25 cellular contexts compared by ENCODE assay signal in genomic region chr6:110643175-110643574, GRCh38.
DNase-seq lines count a peak whose midpoint lies in the region; ATAC-seq and TF ChIP-seq lines count a peak whose summit lies in the region.
"Had no signal": no experiment of that assay in that cellular context is flagged by ENCODE, and none has a peak within 500 bp of the region (broad histone marks: within the 10 kb centered on the region; RNA-seq: fewer than 3 reads in every experiment).

No MANE protein-coding gene starts in this region.

- peaks cover 5% of the 10 kb centered on the region for H3K4me1 Mint-ChIP-seq in activated CD4-positive, alpha-beta T cell treated with anti-CD3 and anti-CD28 coated beads for 36 hours

- no peaks in the 10 kb centered on the region for H3K27me3 ChIP-seq in Panc1 (ENCODE audit: control insufficient read depth, insufficient read depth, low read length)
- H3K27me3 ChIP-seq: BLaER1, neutrophil, sigmoid colon, SJSA1, stomach, uterus had no signal

- H3K27me3 Mint-ChIP-seq in activated CD4-positive, alpha-beta T cell treated with anti-CD3 and anti-CD28 coated beads for 36 hours: no peaks in the 10 kb centered on the region
- H3K27me3 Mint-ChIP-seq: activated CD8-positive, alpha-beta memory T cell treated with anti-CD3 and anti-CD28 coated beads, Interleukin-2, amount 10 ng/mL, durations not matched to agents 7 days and 5 days had no signal

- H3K36me3 Mint-ChIP-seq in activated CD4-positive, alpha-beta T cell treated with anti-CD3 and anti-CD28 coated beads for 36 hours (ENCODE audit: low read depth): peaks cover 23% of the 10 kb centered on the region

- DNase-seq in Panc1 (ENCODE audit: low read depth, low spot score): no peak
- DNase-seq in astrocyte of the spinal cord (ENCODE audit: low read depth, low spot score): peak; percentile 34
- DNase-seq in foreskin fibroblast: peak; percentile 3 to 35
- DNase-seq in activated CD4-positive, alpha-beta T cell treated with anti-CD3 and anti-CD28 coated beads for 36 hours: no peak
- DNase-seq in germinal center (ENCODE audit: low spot score): no peak
- DNase-seq in iPS-NIHi7 (ENCODE audit: extremely low spot score): no peak
- DNase-seq: activated CD4-positive, alpha-beta T cell treated with anti-CD3 and anti-CD28 coated beads, Interleukin-2, amount 50 U/mL, for 4 hours; activated CD8-positive, alpha-beta memory T cell treated with anti-CD3 and anti-CD28 coated beads, Interleukin-2, amount 10 ng/mL, durations not matched to agents 7 days and 5 days; activated naive CD4-positive, alpha-beta T cell; activated T-cell treated with anti-CD3 and anti-CD28 coated beads, Interleukin-2, amount 50 U/mL, for 48 hours; NCI-H1048; NCI-H446; NCI-H748 treated with DMSO at 0.1 percent for 48 hours; RPMI8226; sigmoid colon; stimulated activated CD4-positive, alpha-beta T cell treated with anti-CD3 and anti-CD28 coated beads, Interleukin-12 subunit alpha, Interleukin-12 subunit beta, amount 100 ng/mL, for 4 hours; stimulated activated CD4-positive, alpha-beta T cell treated with anti-CD3 and anti-CD28 coated beads, Interleukin-2, amount 100 ng/mL, for 48 hours; stomach; T-helper 1 cell; uterus had no signal

- H3K27ac Mint-ChIP-seq in activated CD4-positive, alpha-beta T cell treated with anti-CD3 and anti-CD28 coated beads for 36 hours: no peak overlapping the region
- H3K27ac Mint-ChIP-seq: activated CD8-positive, alpha-beta memory T cell treated with anti-CD3 and anti-CD28 coated beads, Interleukin-2, amount 10 ng/mL, durations not matched to agents 7 days and 5 days had no signal

- intact Hi-C loops in Panc1 (cut with micrococcal nuclease; ENCODE audit: unreplicated experiment): no loop called here
- intact Hi-C loops in activated CD4-positive, alpha-beta T cell treated with anti-CD3 and anti-CD28 coated beads for 36 hours (cut with DNase I, micrococcal nuclease): no loop called here

- BruUV-seq in Panc1 (replicated peaks; lab: Mats Ljungman, UMichigan): no TSS peak

- in situ Hi-C loops in Panc1 (cut with HindIII; ENCODE audit: low pct_unique_long_range_greater_than_20kb, low sequenced_read_pairs) (no loop called here), astrocyte of the spinal cord (cut with HindIII; ENCODE audit: low sequenced_read_pairs) (no loop called here)

- CTCF ChIA-PET in Panc1 (lab: Charles Lee): interaction anchor here (0.6 kb wide), 1 partner anchor 157 kb away, joined by 5 read pairs; no protein-coding TSS in a partner anchor
- CTCF ChIA-PET in activated CD4-positive, alpha-beta T cell treated with anti-CD3 and anti-CD28 coated beads for 36 hours (lab: Charles Lee): interaction anchor here (0.7 to 0.9 kb wide), 2 partner anchors 36 to 53 kb away, joined by 3 read pairs; no protein-coding TSS in a partner anchor

- H3K4me3 ChIP-seq in Panc1 (ENCODE audit: low read depth in 2 of 2, low read length in 2 of 2) (no peak overlapping the region), astrocyte of the spinal cord (ENCODE audit: low read depth, low read length) (no peak overlapping the region), foreskin fibroblast (ENCODE audit: low read depth in 1 of 2, low read length in 2 of 2) (no peak overlapping the region)
- H3K4me3 ChIP-seq: BLaER1, sigmoid colon, SJSA1, stomach, uterus had no signal

- no peaks in the 10 kb centered on the region for H3K9me3 Mint-ChIP-seq in activated CD4-positive, alpha-beta T cell treated with anti-CD3 and anti-CD28 coated beads for 36 hours (ENCODE audit: low read depth)

- no peak overlapping the region for H3K4me3 Mint-ChIP-seq in activated CD4-positive, alpha-beta T cell treated with anti-CD3 and anti-CD28 coated beads for 36 hours
- H3K4me3 Mint-ChIP-seq: activated CD8-positive, alpha-beta memory T cell treated with anti-CD3 and anti-CD28 coated beads, Interleukin-2, amount 10 ng/mL, durations not matched to agents 7 days and 5 days had no signal

- TF ChIP-seq CTCF in C4-2B (conservative IDR thresholded peaks at IDR 0.05) (no peak), Panc1 (IDR thresholded peaks at IDR 0.05) (no peak), astrocyte of the spinal cord (IDR thresholded peaks at IDR 0.05; ENCODE audit: low read depth, low read length) (no peak), foreskin fibroblast (IDR thresholded peaks at IDR 0.05; ENCODE audit: low read depth, low read length) (no peak)

- H3K4me1 ChIP-seq in Panc1 (ENCODE audit: control insufficient read depth, insufficient read depth, low read length): no peaks in the 10 kb centered on the region
- H3K4me1 ChIP-seq: BLaER1, sigmoid colon, SJSA1, uterus had no signal

- H3K36me3 ChIP-seq in Panc1 (ENCODE audit: control insufficient read depth, insufficient read depth, low read length): no peaks in the 10 kb centered on the region
- H3K36me3 ChIP-seq: SJSA1, uterus had no signal

- ATAC-seq in Panc1: 0 out of 2 replicates have a peak, but pooled peaks have one; percentile 42
- ATAC-seq in activated CD4-positive, alpha-beta T cell treated with anti-CD3 and anti-CD28 coated beads for 36 hours: no peak
- no peak for ATAC-seq in GM21381 (IDR thresholded peaks at IDR 0.05; ENCODE audit: unreplicated experiment)
- ATAC-seq: activated CD8-positive, alpha-beta memory T cell treated with anti-CD3 and anti-CD28 coated beads, Interleukin-2, amount 10 ng/mL, durations not matched to agents 7 days and 5 days had no signal

- POLR2A ChIA-PET in Panc1 (lab: Charles Lee): no interaction called here
- POLR2A ChIA-PET in activated CD4-positive, alpha-beta T cell treated with anti-CD3 and anti-CD28 coated beads for 36 hours (lab: Charles Lee): no interaction called here

- no peaks in the 10 kb centered on the region for H3K9me3 ChIP-seq in Panc1 (ENCODE audit: control insufficient read depth, insufficient read depth, low read depth, low read length)
- H3K9me3 ChIP-seq: neutrophil, sigmoid colon, SJSA1, stomach, uterus had no signal

- H3K27ac ChIP-seq in C4-2B (peak overlapping the region; percentile 69), Panc1 (ENCODE audit: low read length) (no peak overlapping the region)
- H3K27ac ChIP-seq: BLaER1, neutrophil, sigmoid colon, SJSA1, stomach, uterus had no signal

Comparison
In these comparisons a context has a peak if more than half of its experiments do, and no peak if none do; other contexts are left out.
1. DNase-seq: peak in astrocyte of the spinal cord (single experiment) and foreskin fibroblast (2 of 2); none in Panc1 (single experiment), activated CD4-positive, alpha-beta T cell treated with anti-CD3 and anti-CD28 coated beads for 36 hours (single experiment), germinal center (single experiment) and iPS-NIHi7 (single experiment).